ENCODE assay signal across 12 cellular contexts in the genomic region with DNA sequence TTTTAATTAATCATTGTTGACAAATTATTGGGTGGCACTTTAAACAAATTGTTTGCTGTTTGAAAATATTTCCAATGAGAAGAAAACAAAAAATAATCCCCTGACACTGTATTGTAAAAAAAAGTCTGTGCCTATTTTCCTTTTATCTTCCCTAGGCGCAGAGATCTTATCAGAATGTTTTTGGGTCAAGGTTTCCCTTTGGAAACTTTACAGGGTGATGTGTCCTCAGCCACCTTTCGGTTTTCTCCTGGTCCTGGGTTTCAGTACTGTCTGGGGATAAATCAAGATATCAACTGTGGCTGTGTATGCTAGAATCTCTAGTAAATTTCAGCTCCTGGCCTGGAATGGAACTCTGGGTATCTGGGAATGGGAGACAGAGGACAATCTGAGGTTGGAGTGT. TPM values are rescaled to one million over a fixed set of nuclear protein-coding genes. Genes with fewer than 3 reads are reported as not detected.
A peak's percentile ranks its signal among the peaks of the same experiment; 100 is the strongest.
DNase-seq lines count a peak whose midpoint lies in the region; ATAC-seq and TF ChIP-seq lines count a peak whose summit lies in the region.
"Had no signal": no experiment of that assay in that cellular context is flagged by ENCODE, and none has a peak within 500 bp of the region (broad histone marks: within the 10 kb centered on the region; RNA-seq: fewer than 3 reads in every experiment).

No MANE protein-coding gene starts in this region.

- peaks cover 23% of the 10 kb centered on the region for H3K36me3 ChIP-seq in HUES48 (ENCODE audit: control insufficient read depth, insufficient read depth, low read length)
- H3K36me3 ChIP-seq: thyroid gland had no signal

- no peaks in the 10 kb centered on the region for H3K27me3 Mint-ChIP-seq in CD4-positive, alpha-beta T cell
- no peaks in the 10 kb centered on the region for H3K27me3 Mint-ChIP-seq in activated naive CD8-positive, alpha-beta T cell treated with anti-CD3 and anti-CD28 coated beads for 36 hours
- no peaks in the 10 kb centered on the region for H3K27me3 Mint-ChIP-seq in naive B cell

- H3K9me3 ChIP-seq in CD4-positive, alpha-beta T cell (ENCODE audit: control insufficient read depth, low read length) = peaks cover 4% of the 10 kb centered on the region
- no peaks in the 10 kb centered on the region; the same call in 1 of the 2 replicates for H3K9me3 ChIP-seq in HUES48 (ENCODE audit: control insufficient read depth, insufficient read depth, low read length)
- H3K9me3 ChIP-seq: thyroid gland had no signal

- intact Hi-C loops in CD4-positive, alpha-beta T cell (cut with DNase I, micrococcal nuclease) = loop anchor here (2.0 to 10.0 kb wide), 5 partner anchors 105 to 740 kb away; a partner anchor contains a TSS

- H3K27ac ChIP-seq in CD4-positive, alpha-beta T cell (ENCODE audit: low read depth, low read length) = no peak overlapping the region
- H3K27ac ChIP-seq in HUES48 (ENCODE audit: low read depth, low read length) = no peak overlapping the region
- H3K27ac ChIP-seq: epithelial cell of prostate had no signal

- peak overlapping the region; percentile 98 for H3K4me3 Mint-ChIP-seq in CD4-positive, alpha-beta T cell
- peak overlapping the region; percentile 95 for H3K4me3 Mint-ChIP-seq in activated naive CD8-positive, alpha-beta T cell treated with anti-CD3 and anti-CD28 coated beads for 36 hours
- H3K4me3 Mint-ChIP-seq in naive B cell = peak overlapping the region; percentile 96 to 100 (median 98)

- H3K27ac Mint-ChIP-seq in CD4-positive, alpha-beta T cell = peak overlapping the region; percentile 98
- H3K27ac Mint-ChIP-seq in activated naive CD8-positive, alpha-beta T cell treated with anti-CD3 and anti-CD28 coated beads for 36 hours = peak overlapping the region; percentile 98
- H3K27ac Mint-ChIP-seq in naive B cell = peak overlapping the region; percentile 80 to 98 (median 96)

- H3K27me3 ChIP-seq in CD4-positive, alpha-beta T cell (ENCODE audit: control insufficient read depth, insufficient read depth, low read length) = no peaks in the 10 kb centered on the region
- no peaks in the 10 kb centered on the region for H3K27me3 ChIP-seq in HUES48 (ENCODE audit: control insufficient read depth, insufficient read depth, low read length)
- H3K27me3 ChIP-seq: thyroid gland had no signal

- H3K4me1 Mint-ChIP-seq in CD4-positive, alpha-beta T cell (ENCODE audit: low read depth) = peaks cover 79% of the 10 kb centered on the region
- peaks cover 40% of the 10 kb centered on the region for H3K4me1 Mint-ChIP-seq in activated naive CD8-positive, alpha-beta T cell treated with anti-CD3 and anti-CD28 coated beads for 36 hours
- peaks cover 41 to 72% (median 51%) of the 10 kb centered on the region in 3 donors for H3K4me1 Mint-ChIP-seq in naive B cell

- peaks cover 16% of the 10 kb centered on the region; the same call in 1 of the 2 replicates for H3K4me1 ChIP-seq in HUES48 (ENCODE audit: control insufficient read depth, insufficient read depth, low read length)

- H3K9ac ChIP-seq in HUES48 (ENCODE audit: low read depth, low read length) = peak overlapping the region; percentile 1; the same call in 1 of the 2 replicates

- no peak for DNase-seq in CD4-positive, alpha-beta T cell
- DNase-seq in activated naive CD8-positive, alpha-beta T cell treated with anti-CD3 and anti-CD28 coated beads for 36 hours = no peak
- DNase-seq in naive B cell = no peak
- DNase-seq in inferior parietal cortex (ENCODE audit: extremely low spot score) = no peak
- no peak for DNase-seq in C1 segment of cervical spinal cord (lab: John Stamatoyannopoulos, UW)
- DNase-seq: left ventricle myocardium superior, NCI-H1048, thyroid gland had no signal

- H3K9me3 Mint-ChIP-seq in CD4-positive, alpha-beta T cell = peaks cover 6% of the 10 kb centered on the region
- peaks cover 24% of the 10 kb centered on the region for H3K9me3 Mint-ChIP-seq in activated naive CD8-positive, alpha-beta T cell treated with anti-CD3 and anti-CD28 coated beads for 36 hours
- H3K9me3 Mint-ChIP-seq in naive B cell = peaks cover 0 to 14% (median under 1%) of the 10 kb centered on the region in 7 donors

- ATAC-seq in CD4-positive, alpha-beta T cell (ENCODE audit: poor library complexity) = no peak
- ATAC-seq in naive B cell (ENCODE audit: low read depth in 2 of 2) = no peak
- ATAC-seq in GM18907 (IDR thresholded peaks at IDR 0.05; ENCODE audit: unreplicated experiment) = no peak
- ATAC-seq in HG03460 (IDR thresholded peaks at IDR 0.05; ENCODE audit: unreplicated experiment) = no peak
- ATAC-seq: left ventricle myocardium superior had no signal

- no peak for TF ChIP-seq CTCF in CD4-positive, alpha-beta T cell (IDR thresholded peaks at IDR 0.05)

- POLR2A ChIA-PET in CD4-positive, alpha-beta T cell (lab: Charles Lee) = interaction anchor here (2.0 to 3.7 kb wide), 5 partner anchors 127 to 360 kb away, joined by 15 to 46 read pairs (median 25); a partner anchor contains a TSS

- peaks cover 73% of the 10 kb centered on the region for H3K36me3 Mint-ChIP-seq in CD4-positive, alpha-beta T cell (ENCODE audit: low read depth)
- H3K36me3 Mint-ChIP-seq in activated naive CD8-positive, alpha-beta T cell treated with anti-CD3 and anti-CD28 coated beads for 36 hours = peaks cover 58% of the 10 kb centered on the region
- H3K36me3 Mint-ChIP-seq in naive B cell = peaks cover 22 to 27% of the 10 kb centered on the region in 2 donors

- CTCF ChIA-PET in CD4-positive, alpha-beta T cell (lab: Charles Lee) = no interaction called here

- H3K4me3 ChIP-seq in HUES48 (ENCODE audit: low read depth, low read length) = peak overlapping the region; percentile 88

RNA-seq across cellular contexts. Expression of a gene that starts 1.4 kb away (rescaled TPM):
- 10 to 100 TPM; 12.4 TPM for total RNA-seq in CD4-positive, alpha-beta T cell
- 10 to 100 TPM; 17.3 to 17.5 TPM for total RNA-seq in activated naive CD8-positive, alpha-beta T cell treated with anti-CD3 and anti-CD28 coated beads for 36 hours
- polyA plus RNA-seq in naive B cell (ENCODE audit: low read depth in 6 of 6) = 10 to 100 TPM; 13.6 to 37.3 (median 23.6) TPM
